In the genomic region with DNA sequence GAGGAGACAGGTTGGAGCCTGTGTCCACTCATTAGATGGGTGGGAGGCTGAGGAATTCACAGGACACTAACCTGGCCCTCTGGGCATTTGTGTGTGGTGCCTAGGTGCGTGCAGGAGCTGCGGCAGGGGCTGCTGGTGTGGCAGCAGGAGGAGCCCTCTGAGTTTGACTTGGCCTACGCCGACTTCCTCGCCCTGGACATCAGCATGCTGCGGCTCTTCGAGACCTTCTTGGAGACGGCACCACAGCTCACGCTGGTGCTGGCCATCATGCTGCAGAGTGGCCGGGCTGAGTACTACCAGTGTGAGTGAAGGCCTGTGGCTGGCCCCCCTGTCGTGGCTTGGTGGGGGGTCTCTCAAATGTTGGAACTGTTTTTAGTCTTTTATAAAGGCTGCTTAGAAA, we compare ENCODE assay signal across 19 cellular contexts. TPM values are rescaled to one million over a fixed set of nuclear protein-coding genes. Genes with fewer than 3 reads are reported as not detected.
DNase-seq lines count a peak whose midpoint lies in the region; TF ChIP-seq lines count a peak whose summit lies in the region.
"Had no signal": no experiment of that assay in that cellular context is flagged by ENCODE, and none has a peak within 500 bp of the region (broad histone marks: within the 10 kb centered on the region; RNA-seq: fewer than 3 reads in every experiment).

No MANE protein-coding gene starts in this region.

- peak overlapping the region; percentile 25 for H3K27ac ChIP-seq in neutrophil
- peak overlapping the region; percentile 26 for H3K27ac ChIP-seq in substantia nigra (ENCODE audit: low read depth, low read length, poor library complexity, severe bottlenecking)
- no peak overlapping the region for H3K27ac ChIP-seq in adrenal gland
- H3K27ac ChIP-seq: GM23248 had no signal

- CTCF ChIA-PET in activated naive CD4-positive, alpha-beta T cell treated with anti-CD3 and anti-CD28 coated beads for 36 hours (lab: Charles Lee) = no interaction called here

- peaks cover 58% of the 10 kb centered on the region for H3K36me3 ChIP-seq in neutrophil
- H3K36me3 ChIP-seq in adrenal gland (replicated peaks in 1 of 2) = peaks cover 0 to 27% of the 10 kb centered on the region in 2 donors
- H3K36me3 ChIP-seq: BE2C had no signal

- intact Hi-C loops in activated naive CD4-positive, alpha-beta T cell treated with anti-CD3 and anti-CD28 coated beads for 36 hours (cut with micrococcal nuclease) = no loop called here
- intact Hi-C loops in adrenal gland (cut with DNase I) = no loop called here

- H3K9me3 ChIP-seq in neutrophil = no peaks in the 10 kb centered on the region
- H3K9me3 ChIP-seq in adrenal gland (replicated peaks in 1 of 3) = no peaks in the 10 kb centered on the region
- H3K9me3 ChIP-seq: BE2C, Caco-2 had no signal

- no peak for TF ChIP-seq POLR2A in adrenal gland (IDR thresholded peaks at IDR 0.05)

- no peak for TF ChIP-seq CTCF in neutrophil (IDR thresholded peaks at IDR 0.05)
- TF ChIP-seq CTCF in adrenal gland (IDR thresholded peaks at IDR 0.05) = no peak

- no peaks in the 10 kb centered on the region for H3K27me3 Mint-ChIP-seq in activated naive CD4-positive, alpha-beta T cell treated with anti-CD3 and anti-CD28 coated beads for 36 hours (ENCODE audit: low read depth)
- H3K27me3 Mint-ChIP-seq in activated naive CD8-positive, alpha-beta T cell treated with anti-CD3 and anti-CD28 coated beads for 36 hours = no peaks in the 10 kb centered on the region

- H3K4me1 ChIP-seq in neutrophil (ENCODE audit: control insufficient read depth in 1 of 2, insufficient read depth in 1 of 2, low read depth in 1 of 2, low read length in 1 of 2) (peaks cover 41 to 44% of the 10 kb centered on the region in 2 experiments), adrenal gland (replicated peaks in 1 of 2) (peaks cover 13 to 22% of the 10 kb centered on the region in 2 donors)
- H3K4me1 ChIP-seq: BE2C, Caco-2 had no signal

- no peak for DNase-seq in activated naive CD4-positive, alpha-beta T cell treated with anti-CD3 and anti-CD28 coated beads for 36 hours
- no peak for DNase-seq in activated naive CD4-positive, alpha-beta T cell treated with Interleukin-2 at 50 U/mL for 16 hours
- no peak for DNase-seq in activated naive CD8-positive, alpha-beta T cell treated with anti-CD3 and anti-CD28 coated beads for 36 hours
- DNase-seq in substantia nigra (lab: John Stamatoyannopoulos, UW) (no peak), adrenal gland (no peak)
- no peak for DNase-seq in activated CD4-positive, alpha-beta T cell treated with anti-CD3 and anti-CD28 coated beads for 4 hours
- DNase-seq: BE2C, Caco-2, DMS153, GM23248, H9, HFFc6, Kasumi-1, NCI-H1417, NCI-H187, NCI-H446, NCI-H526, OCI-M1 had no signal

- H3K27ac Mint-ChIP-seq in activated naive CD4-positive, alpha-beta T cell treated with anti-CD3 and anti-CD28 coated beads for 36 hours = peak overlapping the region; percentile 53
- peak overlapping the region; percentile 16 for H3K27ac Mint-ChIP-seq in activated naive CD8-positive, alpha-beta T cell treated with anti-CD3 and anti-CD28 coated beads for 36 hours
- H3K27ac Mint-ChIP-seq: HFFc6 had no signal

- no peaks in the 10 kb centered on the region for H3K36me3 Mint-ChIP-seq in activated naive CD4-positive, alpha-beta T cell treated with anti-CD3 and anti-CD28 coated beads for 36 hours (ENCODE audit: low read depth)
- peaks cover 8% of the 10 kb centered on the region for H3K36me3 Mint-ChIP-seq in activated naive CD8-positive, alpha-beta T cell treated with anti-CD3 and anti-CD28 coated beads for 36 hours

- H3K4me3 ChIP-seq in neutrophil (ENCODE audit: low read depth in 1 of 2, low read length in 1 of 2) (no peak overlapping the region), adrenal gland (no peak overlapping the region)
- H3K4me3 ChIP-seq: GM23248 had no signal

- no peaks in the 10 kb centered on the region for H3K27me3 ChIP-seq in neutrophil
- H3K27me3 ChIP-seq in adrenal gland = no peaks in the 10 kb centered on the region
- H3K27me3 ChIP-seq: BE2C had no signal

- 93 to 100% (median 95%) methylated on average over 3 to 11 of the region's 11 CpGs for WGBS in adrenal gland, 4 donors

- no peaks in the 10 kb centered on the region for H3K9me3 Mint-ChIP-seq in activated naive CD4-positive, alpha-beta T cell treated with anti-CD3 and anti-CD28 coated beads for 36 hours
- H3K9me3 Mint-ChIP-seq in activated naive CD8-positive, alpha-beta T cell treated with anti-CD3 and anti-CD28 coated beads for 36 hours = no peaks in the 10 kb centered on the region
- H3K9me3 Mint-ChIP-seq: H9, HFFc6 had no signal

- peaks cover 22% of the 10 kb centered on the region for H3K4me1 Mint-ChIP-seq in activated naive CD4-positive, alpha-beta T cell treated with anti-CD3 and anti-CD28 coated beads for 36 hours (ENCODE audit: low read depth)
- peaks cover 18% of the 10 kb centered on the region for H3K4me1 Mint-ChIP-seq in activated naive CD8-positive, alpha-beta T cell treated with anti-CD3 and anti-CD28 coated beads for 36 hours

- no peak overlapping the region for H3K4me3 Mint-ChIP-seq in activated naive CD4-positive, alpha-beta T cell treated with anti-CD3 and anti-CD28 coated beads for 36 hours
- no peak overlapping the region for H3K4me3 Mint-ChIP-seq in activated naive CD8-positive, alpha-beta T cell treated with anti-CD3 and anti-CD28 coated beads for 36 hours
- H3K4me3 Mint-ChIP-seq: H9, HFFc6 had no signal

RNA-seq across cellular contexts. Expression of a gene that starts 3.6 kb away (rescaled TPM):
- total RNA-seq in activated naive CD4-positive, alpha-beta T cell treated with anti-CD3 and anti-CD28 coated beads for 36 hours = 1 to 10 TPM; 3.2 to 4.8 TPM
- total RNA-seq in activated naive CD8-positive, alpha-beta T cell treated with anti-CD3 and anti-CD28 coated beads for 36 hours = 1 to 10 TPM; 4.1 to 4.4 TPM
- total RNA-seq in adrenal gland = 10 to 100 TPM in 2 of 8 donors, 1 to 10 TPM in 6; 3.3 to 10.7 (median 6.6) TPM
- 1 to 10 TPM; 2.7 to 8.0 (median 5.3) TPM for polyA plus RNA-seq in adrenal gland

RNA-seq across cellular contexts. Expression of a gene that starts 28.6 kb away (rescaled TPM):
- under 1 TPM; 0.52 to 0.72 TPM for total RNA-seq in activated naive CD4-positive, alpha-beta T cell treated with anti-CD3 and anti-CD28 coated beads for 36 hours
- total RNA-seq in activated naive CD8-positive, alpha-beta T cell treated with anti-CD3 and anti-CD28 coated beads for 36 hours = under 1 TPM; 0.92 to 0.97 TPM
- not detected for total RNA-seq in adrenal gland
- under 1 TPM in 1 of 3 donors, not detected in 2; 0.26 TPM for polyA plus RNA-seq in adrenal gland
- total RNA-seq: GM23248, HFFc6 had no signal
- polyA plus RNA-seq: GM23248 had no signal

RNA-seq across cellular contexts. Expression of a gene that starts 49.0 kb away (rescaled TPM):
- 10 to 100 TPM; 62.9 to 76.7 TPM for total RNA-seq in activated naive CD4-positive, alpha-beta T cell treated with anti-CD3 and anti-CD28 coated beads for 36 hours
- total RNA-seq in activated naive CD8-positive, alpha-beta T cell treated with anti-CD3 and anti-CD28 coated beads for 36 hours = 100 to 1,000 TPM in 1 of 2 experiments, 10 to 100 TPM in 1; 89.4 to 102 TPM
- 10 to 100 TPM; 16.8 to 43.9 (median 32.1) TPM for total RNA-seq in adrenal gland
- 10 to 100 TPM; 15.6 to 36.4 (median 20.2) TPM for polyA plus RNA-seq in adrenal gland

Comparison
In these comparisons a context has a peak if more than half of its experiments do, and no peak if none do; other contexts are left out.
1. H3K27ac ChIP-seq: peak in neutrophil (single experiment) and substantia nigra (single experiment); none in adrenal gland (0 of 5).